Comparison of ENCODE assay signal across 8 cellular contexts in the genomic region with DNA sequence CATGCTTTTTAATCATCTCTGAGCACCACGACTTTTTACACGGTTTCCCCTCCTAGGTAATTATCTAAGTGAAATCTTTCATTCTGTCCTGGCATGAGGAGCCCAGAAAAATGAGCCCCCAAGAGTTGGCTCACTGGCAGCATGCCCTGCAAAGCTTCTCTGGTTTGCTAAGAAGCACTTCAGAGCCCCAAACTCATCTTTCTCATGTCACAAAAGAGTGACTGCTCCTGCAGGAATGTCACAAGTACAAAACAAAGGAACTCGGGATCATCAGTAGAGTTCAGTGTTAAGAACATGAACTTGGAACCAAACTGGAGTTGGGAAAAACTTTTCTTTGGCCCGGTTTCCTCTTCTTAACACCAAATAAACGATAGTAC.
DNase-seq lines count a peak whose midpoint lies in the region; ATAC-seq and TF ChIP-seq lines count a peak whose summit lies in the region.

No MANE protein-coding gene starts in this region.

- no peak for ATAC-seq in left ventricle myocardium superior
- no peak for ATAC-seq in aorta (ENCODE audit: low FRiP score)
- no peak for ATAC-seq in GM19328 (IDR thresholded peaks at IDR 0.05; ENCODE audit: unreplicated experiment)

- H3K4me1 ChIP-seq in left ventricle myocardium inferior = peaks cover 15% of the 10 kb centered on the region
- H3K4me1 ChIP-seq in breast epithelium = no peaks in the 10 kb centered on the region
- no peaks in the 10 kb centered on the region for H3K4me1 ChIP-seq in aorta (ENCODE audit: control insufficient read depth in 1 of 2, insufficient read depth in 2 of 2, low read length in 2 of 2)

- H3K27ac ChIP-seq in left ventricle myocardium inferior (replicated peaks) = peak overlapping the region; percentile 63
- H3K27ac ChIP-seq in breast epithelium = peak overlapping the region; percentile 80 to 92
- H3K27ac ChIP-seq in aorta (ENCODE audit: low read depth in 1 of 2, low read length in 2 of 2) = no peak overlapping the region

- H3K4me3 ChIP-seq in left ventricle myocardium inferior = peak overlapping the region; percentile 66
- H3K4me3 ChIP-seq in breast epithelium = peak overlapping the region; percentile 44 to 73 (median 59)
- H3K4me3 ChIP-seq in aorta (ENCODE audit: low read length in 2 of 2) = peak overlapping the region; percentile 44 to 80

- H3K36me3 ChIP-seq in left ventricle myocardium inferior = no peaks in the 10 kb centered on the region
- no peaks in the 10 kb centered on the region for H3K36me3 ChIP-seq in breast epithelium
- no peaks in the 10 kb centered on the region for H3K36me3 ChIP-seq in aorta (ENCODE audit: control insufficient read depth in 1 of 2, insufficient read depth in 2 of 2, low read length in 1 of 2)

- H3K27me3 ChIP-seq in left ventricle myocardium inferior (ENCODE audit: low read depth) (peaks cover 15% of the 10 kb centered on the region), breast epithelium (no peaks in the 10 kb centered on the region), aorta (ENCODE audit: control insufficient read depth in 1 of 2, insufficient read depth in 2 of 2, low read length in 1 of 2) (no peaks in the 10 kb centered on the region)

- peaks cover 15% of the 10 kb centered on the region for H3K27me3 Mint-ChIP-seq in mesothelial cell of epicardium (ENCODE audit: low read depth)

- no peaks in the 10 kb centered on the region for H3K9me3 Mint-ChIP-seq in mesothelial cell of epicardium

- H3K9me3 ChIP-seq in left ventricle myocardium inferior (replicated peaks) (no peaks in the 10 kb centered on the region), breast epithelium (no peaks in the 10 kb centered on the region), aorta (ENCODE audit: control insufficient read depth, low read length) (no peaks in the 10 kb centered on the region)

- peak overlapping the region; percentile 94 for H3K27ac Mint-ChIP-seq in mesothelial cell of epicardium

- TF ChIP-seq CTCF in left ventricle myocardium inferior (IDR thresholded peaks at IDR 0.05; ENCODE audit: borderline replicate concordance) = no peak
- no peak for TF ChIP-seq CTCF in breast epithelium (IDR thresholded peaks at IDR 0.05)
- TF ChIP-seq CTCF in mesothelial cell of epicardium (IDR thresholded peaks at IDR 0.05; ENCODE audit: unreplicated experiment) = no peak

- WGBS in aorta, 2 donors = 4% methylated on average over 5 of the region's 5 CpGs

- peak overlapping the region; percentile 74 for H3K4me3 Mint-ChIP-seq in mesothelial cell of epicardium

- DNase-seq in left ventricle myocardium inferior (no peak), left ventricle myocardium superior (no peak), breast epithelium (ENCODE audit: low spot score in 2 of 2) (no peak), mesothelial cell of epicardium (ENCODE audit: low spot score in 2 of 2, unreplicated experiment in 2 of 2) (no peak), aorta (no peak), NCI-H1930 (lab: John Stamatoyannopoulos, UW) (no peak)
- DNase-seq in effector CD8-positive, alpha-beta T cell (lab: John Stamatoyannopoulos, UW) = no peak

- H3K4me1 Mint-ChIP-seq in mesothelial cell of epicardium = peaks cover 25% of the 10 kb centered on the region

- no peak for TF ChIP-seq POLR2A in breast epithelium (IDR thresholded peaks at IDR 0.05)

- intact Hi-C loops in left ventricle myocardium inferior (cut with micrococcal nuclease) (no loop called here), left ventricle myocardium superior (cut with micrococcal nuclease) (no loop called here), breast epithelium (cut with DNase I; ENCODE audit: low total_unique reads) (no loop called here), aorta (cut with DNase I) (no loop called here)

- no peaks in the 10 kb centered on the region for H3K36me3 Mint-ChIP-seq in mesothelial cell of epicardium

Comparison
In these comparisons a context has a peak if more than half of its experiments do, and no peak if none do; other contexts are left out.
1. H3K27ac ChIP-seq: peak in left ventricle myocardium inferior (single experiment) and breast epithelium (2 of 2); none in aorta (0 of 2).
2. Peak in every context shown above with its lines, with median percentiles within 50 percentile points of each other: H3K4me3 ChIP-seq.